In genomic region chr20:62500237-62500864, GRCh38 we compare ENCODE assay signal across 1 cellular context.
A peak's percentile ranks its signal among the peaks of the same experiment; 100 is the strongest.
TF ChIP-seq lines count a peak whose summit lies in the region.

No MANE protein-coding gene starts in this region.

TF ChIP-seq in HepG2, 621 proteins besides CTCF, POLR2A, EP300 and RAD21 (continued from another document and continues in another):
- TF ChIP-seq ZHX1 (CRISPR knock-in tag; IDR thresholded peaks at IDR 0.05; ENCODE audit: low read depth), result 0 out of 2 replicates have a peak, but pooled peaks have one; percentile 29
- no peak for TF ChIP-seq ZC3H4 (CRISPR knock-in tag; IDR thresholded peaks at IDR 0.05; ENCODE audit: borderline replicate concordance)
- TF ChIP-seq ZNF660 (CRISPR knock-in tag; IDR thresholded peaks at IDR 0.05; ENCODE audit: borderline replicate concordance, low read depth), result no peak
- TF ChIP-seq, protein P1, sequence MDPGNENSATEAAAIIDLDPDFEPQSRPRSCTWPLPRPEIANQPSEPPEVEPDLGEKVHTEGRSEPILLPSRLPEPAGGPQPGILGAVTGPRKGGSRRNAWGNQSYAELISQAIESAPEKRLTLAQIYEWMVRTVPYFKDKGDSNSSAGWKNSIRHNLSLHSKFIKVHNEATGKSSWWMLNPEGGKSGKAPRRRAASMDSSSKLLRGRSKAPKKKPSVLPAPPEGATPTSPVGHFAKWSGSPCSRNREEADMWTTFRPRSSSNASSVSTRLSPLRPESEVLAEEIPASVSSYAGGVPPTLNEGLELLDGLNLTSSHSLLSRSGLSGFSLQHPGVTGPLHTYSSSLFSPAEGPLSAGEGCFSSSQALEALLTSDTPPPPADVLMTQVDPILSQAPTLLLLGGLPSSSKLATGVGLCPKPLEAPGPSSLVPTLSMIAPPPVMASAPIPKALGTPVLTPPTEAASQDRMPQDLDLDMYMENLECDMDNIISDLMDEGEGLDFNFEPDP (CRISPR knock-in tag; conservative IDR thresholded peaks at IDR 0.05), result no peak
- no peak; the same call in 1 of the 2 replicates for TF ChIP-seq ZNF737 (CRISPR knock-in tag; IDR thresholded peaks at IDR 0.05; ENCODE audit: borderline replicate concordance)
- TF ChIP-seq ZNF746 (CRISPR knock-in tag; IDR thresholded peaks at IDR 0.05), result no peak
- TF ChIP-seq, protein P2, sequence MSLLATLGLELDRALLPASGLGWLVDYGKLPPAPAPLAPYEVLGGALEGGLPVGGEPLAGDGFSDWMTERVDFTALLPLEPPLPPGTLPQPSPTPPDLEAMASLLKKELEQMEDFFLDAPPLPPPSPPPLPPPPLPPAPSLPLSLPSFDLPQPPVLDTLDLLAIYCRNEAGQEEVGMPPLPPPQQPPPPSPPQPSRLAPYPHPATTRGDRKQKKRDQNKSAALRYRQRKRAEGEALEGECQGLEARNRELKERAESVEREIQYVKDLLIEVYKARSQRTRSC (CRISPR knock-in tag; IDR thresholded peaks at IDR 0.05; ENCODE audit: low read depth), result 0 out of 2 replicates have a peak, but pooled peaks have one; percentile 47
- no peak for TF ChIP-seq ZNF263 (CRISPR knock-in tag; IDR thresholded peaks at IDR 0.05)
- TF ChIP-seq ZNF792 (CRISPR knock-in tag; IDR thresholded peaks at IDR 0.05), result no peak
- TF ChIP-seq ZNF512 (CRISPR knock-in tag; IDR thresholded peaks at IDR 0.05), result peak; percentile 85
- peak; percentile 86 for TF ChIP-seq STAG1 (CRISPR knock-in tag; IDR thresholded peaks at IDR 0.05)
- TF ChIP-seq, protein P3, sequence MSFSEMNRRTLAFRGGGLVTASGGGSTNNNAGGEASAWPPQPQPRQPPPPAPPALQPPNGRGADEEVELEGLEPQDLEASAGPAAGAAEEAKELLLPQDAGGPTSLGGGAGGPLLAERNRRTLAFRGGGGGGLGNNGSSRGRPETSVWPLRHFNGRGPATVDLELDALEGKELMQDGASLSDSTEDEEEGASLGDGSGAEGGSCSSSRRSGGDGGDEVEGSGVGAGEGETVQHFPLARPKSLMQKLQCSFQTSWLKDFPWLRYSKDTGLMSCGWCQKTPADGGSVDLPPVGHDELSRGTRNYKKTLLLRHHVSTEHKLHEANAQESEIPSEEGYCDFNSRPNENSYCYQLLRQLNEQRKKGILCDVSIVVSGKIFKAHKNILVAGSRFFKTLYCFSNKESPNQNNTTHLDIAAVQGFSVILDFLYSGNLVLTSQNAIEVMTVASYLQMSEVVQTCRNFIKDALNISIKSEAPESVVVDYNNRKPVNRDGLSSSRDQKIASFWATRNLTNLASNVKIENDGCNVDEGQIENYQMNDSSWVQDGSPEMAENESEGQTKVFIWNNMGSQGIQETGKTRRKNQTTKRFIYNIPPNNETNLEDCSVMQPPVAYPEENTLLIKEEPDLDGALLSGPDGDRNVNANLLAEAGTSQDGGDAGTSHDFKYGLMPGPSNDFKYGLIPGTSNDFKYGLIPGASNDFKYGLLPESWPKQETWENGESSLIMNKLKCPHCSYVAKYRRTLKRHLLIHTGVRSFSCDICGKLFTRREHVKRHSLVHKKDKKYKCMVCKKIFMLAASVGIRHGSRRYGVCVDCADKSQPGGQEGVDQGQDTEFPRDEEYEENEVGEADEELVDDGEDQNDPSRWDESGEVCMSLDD (CRISPR knock-in tag; IDR thresholded peaks at IDR 0.05; ENCODE audit: borderline replicate concordance), result no peak
- 0 out of 2 replicates have a peak, but pooled peaks have one; percentile 60 for TF ChIP-seq ZNF720 (CRISPR knock-in tag; IDR thresholded peaks at IDR 0.05)
- TF ChIP-seq FOXC1 (CRISPR knock-in tag; IDR thresholded peaks at IDR 0.05; ENCODE audit: borderline replicate concordance), result 0 out of 2 replicates have a peak, but pooled peaks have one; percentile 40
- no peak for TF ChIP-seq MYNN (CRISPR knock-in tag; IDR thresholded peaks at IDR 0.05; ENCODE audit: low read depth)
- TF ChIP-seq ZFP90 (CRISPR knock-in tag; IDR thresholded peaks at IDR 0.05; ENCODE audit: borderline replicate concordance), result no peak; the same call in 1 of the 2 replicates
- TF ChIP-seq, protein P4, sequence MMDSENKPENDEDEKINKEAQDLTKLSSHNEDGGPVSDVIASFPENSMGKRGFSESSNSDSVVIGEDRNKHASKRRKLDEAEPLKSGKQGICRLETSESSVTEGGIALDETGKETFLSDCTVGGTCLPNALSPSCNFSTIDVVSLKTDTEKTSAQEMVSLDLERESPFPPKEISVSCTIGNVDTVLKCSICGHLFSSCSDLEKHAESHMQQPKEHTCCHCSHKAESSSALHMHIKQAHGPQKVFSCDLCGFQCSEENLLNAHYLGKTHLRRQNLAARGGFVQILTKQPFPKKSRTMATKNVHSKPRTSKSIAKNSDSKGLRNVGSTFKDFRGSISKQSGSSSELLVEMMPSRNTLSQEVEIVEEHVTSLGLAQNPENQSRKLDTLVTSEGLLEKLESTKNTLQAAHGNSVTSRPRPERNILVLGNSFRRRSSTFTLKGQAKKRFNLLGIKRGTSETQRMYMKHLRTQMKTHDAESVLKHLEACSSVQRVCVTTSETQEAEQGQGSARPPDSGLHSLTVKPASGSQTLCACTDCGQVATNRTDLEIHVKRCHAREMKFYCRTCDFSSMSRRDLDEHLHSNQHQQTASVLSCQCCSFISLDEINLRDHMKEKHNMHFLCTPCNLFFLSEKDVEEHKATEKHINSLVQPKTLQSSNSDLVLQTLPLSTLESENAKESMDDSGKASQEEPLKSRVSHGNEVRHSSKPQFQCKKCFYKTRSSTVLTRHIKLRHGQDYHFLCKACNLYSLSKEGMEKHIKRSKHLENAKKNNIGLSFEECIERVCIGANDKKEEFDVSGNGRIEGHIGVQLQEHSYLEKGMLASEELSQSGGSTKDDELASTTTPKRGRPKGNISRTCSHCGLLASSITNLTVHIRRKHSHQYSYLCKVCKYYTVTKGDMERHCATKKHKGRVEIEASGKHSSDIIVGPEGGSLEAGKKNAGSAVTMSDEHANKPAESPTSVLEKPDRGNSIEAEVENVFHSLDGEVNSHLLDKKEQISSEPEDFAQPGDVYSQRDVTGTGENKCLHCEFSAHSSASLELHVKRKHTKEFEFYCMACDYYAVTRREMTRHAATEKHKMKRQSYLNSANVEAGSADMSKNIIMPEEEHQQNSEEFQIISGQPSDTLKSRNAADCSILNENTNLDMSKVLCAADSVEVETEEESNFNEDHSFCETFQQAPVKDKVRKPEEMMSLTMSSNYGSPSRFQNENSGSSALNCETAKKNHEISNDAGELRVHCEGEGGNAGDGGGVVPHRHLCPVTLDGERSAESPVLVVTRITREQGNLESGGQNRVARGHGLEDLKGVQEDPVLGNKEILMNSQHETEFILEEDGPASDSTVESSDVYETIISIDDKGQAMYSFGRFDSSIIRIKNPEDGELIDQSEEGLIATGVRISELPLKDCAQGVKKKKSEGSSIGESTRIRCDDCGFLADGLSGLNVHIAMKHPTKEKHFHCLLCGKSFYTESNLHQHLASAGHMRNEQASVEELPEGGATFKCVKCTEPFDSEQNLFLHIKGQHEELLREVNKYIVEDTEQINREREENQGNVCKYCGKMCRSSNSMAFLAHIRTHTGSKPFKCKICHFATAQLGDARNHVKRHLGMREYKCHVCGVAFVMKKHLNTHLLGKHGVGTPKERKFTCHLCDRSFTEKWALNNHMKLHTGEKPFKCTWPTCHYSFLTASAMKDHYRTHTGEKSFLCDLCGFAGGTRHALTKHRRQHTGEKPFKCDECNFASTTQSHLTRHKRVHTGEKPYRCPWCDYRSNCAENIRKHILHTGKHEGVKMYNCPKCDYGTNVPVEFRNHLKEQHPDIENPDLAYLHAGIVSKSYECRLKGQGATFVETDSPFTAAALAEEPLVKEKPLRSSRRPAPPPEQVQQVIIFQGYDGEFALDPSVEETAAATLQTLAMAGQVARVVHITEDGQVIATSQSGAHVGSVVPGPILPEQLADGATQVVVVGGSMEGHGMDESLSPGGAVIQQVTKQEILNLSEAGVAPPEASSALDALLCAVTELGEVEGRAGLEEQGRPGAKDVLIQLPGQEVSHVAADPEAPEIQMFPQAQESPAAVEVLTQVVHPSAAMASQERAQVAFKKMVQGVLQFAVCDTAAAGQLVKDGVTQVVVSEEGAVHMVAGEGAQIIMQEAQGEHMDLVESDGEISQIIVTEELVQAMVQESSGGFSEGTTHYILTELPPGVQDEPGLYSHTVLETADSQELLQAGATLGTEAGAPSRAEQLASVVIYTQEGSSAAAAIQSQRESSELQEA (CRISPR knock-in tag; IDR thresholded peaks at IDR 0.05; ENCODE audit: not compliant biosample characterization), result peak; percentile 63
- TF ChIP-seq SP1 (IDR thresholded peaks at IDR 0.05), result no peak
- TF ChIP-seq SP1 (CRISPR knock-in tag; IDR thresholded peaks at IDR 0.05), result no peak
- TF ChIP-seq SAFB2 (CRISPR knock-in tag; IDR thresholded peaks at IDR 0.05; ENCODE audit: borderline replicate concordance, low read depth), result no peak
- no peak for TF ChIP-seq ZFP62 (CRISPR knock-in tag; IDR thresholded peaks at IDR 0.05)
- TF ChIP-seq CHCHD3 (CRISPR knock-in tag; IDR thresholded peaks at IDR 0.05), result 0 out of 2 replicates have a peak, but pooled peaks have one; percentile 20
- no peak for TF ChIP-seq CBFB (CRISPR knock-in tag; IDR thresholded peaks at IDR 0.05)
- TF ChIP-seq STAT6 (CRISPR knock-in tag; IDR thresholded peaks at IDR 0.05; ENCODE audit: borderline replicate concordance), result no peak
- no peak for TF ChIP-seq ZNF430 (CRISPR knock-in tag; IDR thresholded peaks at IDR 0.05)
- peak; percentile 65 for TF ChIP-seq ZBTB38 (CRISPR knock-in tag; IDR thresholded peaks at IDR 0.05)
- TF ChIP-seq LCORL (IDR thresholded peaks at IDR 0.05), result no peak
- no peak for TF ChIP-seq LCORL (CRISPR knock-in tag; IDR thresholded peaks at IDR 0.05)
